In the genomic region with DNA sequence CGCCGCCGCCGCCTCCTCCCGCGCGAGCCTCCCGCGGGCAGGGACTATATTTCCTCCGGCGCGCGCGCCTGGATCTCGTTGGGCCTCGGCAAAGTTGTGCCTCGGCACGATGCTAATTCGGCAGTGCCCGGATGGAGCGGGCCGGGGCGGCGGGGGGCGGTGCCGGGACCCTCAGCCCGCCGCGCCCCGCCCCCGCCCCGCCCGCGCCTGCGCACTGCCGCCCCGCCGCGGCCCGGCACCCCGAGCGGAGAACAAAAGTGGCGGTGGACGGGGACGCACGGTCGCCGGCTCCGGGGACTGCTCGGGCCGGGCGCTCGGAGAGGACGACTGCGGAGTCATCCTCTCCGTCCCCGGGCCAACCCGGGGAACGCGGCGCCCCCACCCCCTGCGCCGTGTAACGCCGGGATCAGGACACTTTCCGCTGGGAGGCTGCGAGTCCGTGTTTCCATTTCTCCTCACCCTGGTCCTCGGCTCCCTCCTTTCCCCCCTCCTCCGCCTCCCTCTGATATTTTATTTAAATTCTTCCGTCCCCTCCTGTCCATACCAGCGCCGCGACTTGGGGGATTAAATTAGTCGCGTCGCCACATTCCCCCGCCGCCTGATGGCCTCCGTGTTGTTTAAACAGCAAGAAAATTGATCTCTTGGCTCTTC, we compare ENCODE assay signal across 9 cellular contexts. TPM values are rescaled to one million over a fixed set of nuclear protein-coding genes. Genes with fewer than 3 reads are reported as not detected.
DNase-seq lines count a peak whose midpoint lies in the region; ATAC-seq and TF ChIP-seq lines count a peak whose summit lies in the region.
"Had no signal": no experiment of that assay in that cellular context is flagged by ENCODE, and none has a peak within 500 bp of the region (broad histone marks: within the 10 kb centered on the region; RNA-seq: fewer than 3 reads in every experiment).

A gene (minus strand): TSS at position 125 of the 651 bp plus-strand sequence. CDS start 456 bp downstream, outside the sequence.

- H3K27ac Mint-ChIP-seq in activated CD8-positive, alpha-beta T cell treated with anti-CD3 and anti-CD28 coated beads for 36 hours = no peak within 1 kb of the TSS
- peak within 1 kb of the TSS; percentile 95 for H3K27ac Mint-ChIP-seq in neural progenitor cell

- ATAC-seq in activated CD8-positive, alpha-beta T cell treated with anti-CD3 and anti-CD28 coated beads for 36 hours = peak; percentile 62
- ATAC-seq in HG02588 (IDR thresholded peaks at IDR 0.05; ENCODE audit: unreplicated experiment) (no peak), GM21360 (IDR thresholded peaks at IDR 0.05; ENCODE audit: unreplicated experiment) (no peak)

- H3K27me3 ChIP-seq in neural progenitor cell = peaks cover 5% of the 10 kb centered on the region

- H3K4me1 ChIP-seq in neural progenitor cell = peaks cover 9% of the 10 kb centered on the region

- peaks cover 36% of the 10 kb centered on the region for H3K79me2 ChIP-seq in neural progenitor cell (ENCODE audit: low read depth)

- H3K9me3 ChIP-seq in neural progenitor cell (ENCODE audit: low read depth) = no peaks in the 10 kb centered on the region

- peak within 1 kb of the TSS; percentile 96 for H2AFZ ChIP-seq in neural progenitor cell (replicated peaks)

- CTCF ChIA-PET in activated CD8-positive, alpha-beta T cell treated with anti-CD3 and anti-CD28 coated beads for 36 hours (lab: Charles Lee) = no interaction called here

- H3K4me3 ChIP-seq in fibroblast of mammary gland (ENCODE audit: control insufficient read depth, low read depth, low read length) (peak within 1 kb of the TSS; percentile 36), neural progenitor cell (peak within 1 kb of the TSS; percentile 97)

- H3K9ac ChIP-seq in neural progenitor cell = peak within 1 kb of the TSS; percentile 64

- H4K20me1 ChIP-seq in neural progenitor cell (ENCODE audit: low read depth) = peaks cover 18% of the 10 kb centered on the region

- H3K36me3 Mint-ChIP-seq in activated CD8-positive, alpha-beta T cell treated with anti-CD3 and anti-CD28 coated beads for 36 hours (ENCODE audit: low read depth) = no peaks in the 10 kb centered on the region
- H3K36me3 Mint-ChIP-seq in neural progenitor cell = no peaks in the 10 kb centered on the region

- peak within 1 kb of the TSS; percentile 84 for H3K27ac ChIP-seq in neural progenitor cell

- intact Hi-C loops in activated CD8-positive, alpha-beta T cell treated with anti-CD3 and anti-CD28 coated beads for 36 hours (cut with micrococcal nuclease) = no loop called here

- peaks cover 53% of the 10 kb centered on the region for H3K27me3 Mint-ChIP-seq in activated CD8-positive, alpha-beta T cell treated with anti-CD3 and anti-CD28 coated beads for 36 hours
- peaks cover 12% of the 10 kb centered on the region for H3K27me3 Mint-ChIP-seq in neural progenitor cell (ENCODE audit: insufficient read depth, low read depth)

- no peaks in the 10 kb centered on the region for H3K9me3 Mint-ChIP-seq in activated CD8-positive, alpha-beta T cell treated with anti-CD3 and anti-CD28 coated beads for 36 hours
- no peaks in the 10 kb centered on the region for H3K9me3 Mint-ChIP-seq in neural progenitor cell

- H3K4me2 ChIP-seq in neural progenitor cell = peak within 1 kb of the TSS; percentile 99

- TF ChIP-seq CTCF in activated CD8-positive, alpha-beta T cell treated with anti-CD3 and anti-CD28 coated beads for 36 hours (IDR thresholded peaks at IDR 0.05) = no peak
- TF ChIP-seq CTCF in fibroblast of mammary gland (conservative IDR thresholded peaks at IDR 0.05; ENCODE audit: control insufficient read depth, insufficient read depth, low read depth, low read length) (no peak), neural progenitor cell (IDR thresholded peaks at IDR 0.05) (no peak)

- peaks cover 34% of the 10 kb centered on the region for H3F3A ChIP-seq in neural progenitor cell (ENCODE audit: low read depth)

- POLR2A ChIA-PET in activated CD8-positive, alpha-beta T cell treated with anti-CD3 and anti-CD28 coated beads for 36 hours (lab: Charles Lee) = no interaction called here

- peak within 1 kb of the TSS; percentile 75 for H3K4me3 Mint-ChIP-seq in activated CD8-positive, alpha-beta T cell treated with anti-CD3 and anti-CD28 coated beads for 36 hours
- peak within 1 kb of the TSS; percentile 92 for H3K4me3 Mint-ChIP-seq in neural progenitor cell

- no peaks in the 10 kb centered on the region for H3K36me3 ChIP-seq in neural progenitor cell

- DNase-seq in DMS 273 treated with DMSO at 0.1 percent for 48 hours (lab: John Stamatoyannopoulos, UW) (peak; percentile 14), NCI-H1105 (lab: John Stamatoyannopoulos, UW) (peak; percentile 72), fibroblast of mammary gland (ENCODE audit: low read depth) (peak; percentile 9), neural progenitor cell (ENCODE audit: low spot score) (peak; percentile 97)
- DNase-seq in activated CD8-positive, alpha-beta T cell treated with anti-CD3 and anti-CD28 coated beads for 36 hours = peak; percentile 51
- DNase-seq in activated CD4-positive, CD25-positive, alpha-beta regulatory T cell (lab: John Stamatoyannopoulos, UW) = no peak

- H3K4me1 Mint-ChIP-seq in activated CD8-positive, alpha-beta T cell treated with anti-CD3 and anti-CD28 coated beads for 36 hours (ENCODE audit: low read depth) = peaks cover 11% of the 10 kb centered on the region
- H3K4me1 Mint-ChIP-seq in neural progenitor cell = peaks cover 28% of the 10 kb centered on the region

RNA-seq across cellular contexts. Expression of the gene that starts here (rescaled TPM):
- total RNA-seq in activated CD8-positive, alpha-beta T cell treated with anti-CD3 and anti-CD28 coated beads for 36 hours = 1 to 10 TPM in 1 of 2 experiments, under 1 TPM in 1; 0.92 to 1.1 TPM
- total RNA-seq in neural progenitor cell (ENCODE audit: low replicate concordance) = 6.7 and 22.6 TPM in 2 replicates
- total RNA-seq: T-helper 2 cell treated with Interferon-gamma antibody and Interleukin-4, amounts not matched to agents 100 ng/mL and 5 ng/mL, for 36 hours had no signal

Comparison
In these comparisons a context has a peak if more than half of its experiments do, and no peak if none do; other contexts are left out.
1. DNase-seq: peak in DMS 273 treated with DMSO at 0.1 percent for 48 hours (single experiment), NCI-H1105 (single experiment), activated CD8-positive, alpha-beta T cell treated with anti-CD3 and anti-CD28 coated beads for 36 hours (single experiment), fibroblast of mammary gland (single experiment) and neural progenitor cell (single experiment); none in activated CD4-positive, CD25-positive, alpha-beta regulatory T cell (0 of 4).